In the genomic region with DNA sequence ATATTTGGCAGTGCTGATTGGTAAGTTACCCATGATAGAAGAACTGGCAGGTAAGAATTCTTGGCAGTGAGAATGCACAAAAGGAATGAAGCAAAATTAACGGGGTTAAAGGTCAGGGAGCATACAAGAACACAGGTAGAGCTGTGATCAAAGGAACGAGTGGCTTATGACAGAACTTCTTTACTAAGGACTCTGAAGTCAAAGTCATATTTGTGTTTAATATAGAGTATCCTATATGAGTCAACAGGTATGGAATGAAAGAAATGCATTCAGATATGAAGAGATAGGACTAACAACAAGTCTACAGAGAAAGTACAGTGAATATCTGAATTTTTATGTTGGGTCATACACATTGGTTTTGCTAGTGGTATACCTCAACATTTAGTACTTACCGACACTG, we compare ENCODE assay signal across 23 cellular contexts.
DNase-seq lines count a peak whose midpoint lies in the region; ATAC-seq and TF ChIP-seq lines count a peak whose summit lies in the region.
"Had no signal": no experiment of that assay in that cellular context is flagged by ENCODE, and none has a peak within 500 bp of the region (broad histone marks: within the 10 kb centered on the region; RNA-seq: fewer than 3 reads in every experiment).

No MANE protein-coding gene starts in this region.

- H3F3A ChIP-seq in PC-3 (ENCODE audit: low read length, unreplicated experiment): peaks cover 6% of the 10 kb centered on the region

- H2AFZ ChIP-seq in PC-3 (ENCODE audit: low read length) (no peak overlapping the region), mammary epithelial cell (ENCODE audit: low read depth, low read length) (no peak overlapping the region)

- peaks cover 5% of the 10 kb centered on the region for H3K27me3 Mint-ChIP-seq in activated T-cell treated with anti-CD3 and anti-CD28 coated beads, Interleukin-2, amount 50 U/mL, for 4 hours (ENCODE audit: low read depth)
- H3K27me3 Mint-ChIP-seq in stimulated activated naive B cell treated with anti-CD40 and anti-IgM and Interleukin-4, amounts not matched to agents 10 μg/mL and 1 μg/mL and 100 μg/mL, for 72 hours: peaks cover 0 to 2% of the 10 kb centered on the region in 2 donors
- H3K27me3 Mint-ChIP-seq: brain had no signal

- no peak for TF ChIP-seq EP300 in transverse colon (IDR thresholded peaks at IDR 0.05; ENCODE audit: low read depth)

- ATAC-seq in PC-3: peak; percentile 61; the same call in 1 of the 2 replicates
- ATAC-seq in mucosa of descending colon: peak; percentile 13
- no peak for ATAC-seq in GM21529 (IDR thresholded peaks at IDR 0.05; ENCODE audit: unreplicated experiment)
- no peak for ATAC-seq in activated T-cell treated with anti-CD3 and anti-CD28 coated beads, Interleukin-2, amount 50 U/mL, for 4 hours
- ATAC-seq in stimulated activated naive B cell treated with anti-CD40 and anti-IgM and Interleukin-4, amounts not matched to agents 10 μg/mL and 1 μg/mL and 100 μg/mL, for 72 hours (replicated peaks): no peak
- ATAC-seq: activated CD8-positive, alpha-beta T cell treated with anti-CD3 and anti-CD28 coated beads, Interleukin-2, amount 10 ng/mL, durations not matched to agents 7 days and 5 days; gastrocnemius medialis; left colon had no signal

- CTCF ChIA-PET in PC-3 (lab: Charles Lee): no interaction called here
- CTCF ChIA-PET in mammary epithelial cell (lab: Charles Lee; ENCODE audit: low non-redundant PET): no interaction called here

- H3K4me1 ChIP-seq in PC-3 (ENCODE audit: insufficient read depth, low read length) (peaks cover 28% of the 10 kb centered on the region), mammary epithelial cell (ENCODE audit: insufficient read depth, low read length) (peaks cover 23% of the 10 kb centered on the region), mucosa of descending colon (ENCODE audit: low read depth) (peaks cover 7% of the 10 kb centered on the region), transverse colon (peaks cover 10 to 24% (median 11%) of the 10 kb centered on the region in 4 donors)

- no peaks in the 10 kb centered on the region for H3K27me3 ChIP-seq in PC-3 (ENCODE audit: low read length)
- H3K27me3 ChIP-seq in mammary epithelial cell (ENCODE audit: insufficient read depth, low read length): no peaks in the 10 kb centered on the region
- no peaks in the 10 kb centered on the region for H3K27me3 ChIP-seq in transverse colon
- H3K27me3 ChIP-seq: gastrocnemius medialis, SJCRH30 had no signal

- in situ Hi-C loops in mammary epithelial cell (cut with MboI; ENCODE audit: low sequenced_read_pairs in 2 of 2) (no loop called here), transverse colon (cut with MboI; ENCODE audit: low pct_ligation_motif_present in 1 of 4, low pct_unique_long_range_greater_than_20kb in 1 of 4, low sequenced_read_pairs in 3 of 4) (loop anchor here in 1 of 4 donors (25.0 kb wide), 1 partner anchor 196 kb away; no protein-coding TSS in a partner anchor)

- intact Hi-C loops in PC-3 (cut with micrococcal nuclease): no loop called here
- intact Hi-C loops in mammary epithelial cell (cut with micrococcal nuclease): no loop called here
- intact Hi-C loops in mucosa of descending colon (cut with DNase I, micrococcal nuclease): no loop called here
- intact Hi-C loops in transverse colon (cut with DNase I; ENCODE audit: low total_unique reads): no loop called here

- no peak overlapping the region for H3K27ac Mint-ChIP-seq in stimulated activated naive B cell treated with anti-CD40 and anti-IgM and Interleukin-4, amounts not matched to agents 10 μg/mL and 1 μg/mL and 100 μg/mL, for 72 hours
- H3K27ac Mint-ChIP-seq: activated B cell treated with CpG ODN at 0.5 μM for 24 hours; activated CD8-positive, alpha-beta T cell treated with anti-CD3 and anti-CD28 coated beads, Interleukin-2, amount 10 ng/mL, durations not matched to agents 7 days and 5 days; activated naive CD4-positive, alpha-beta T cell treated with anti-CD3 and anti-CD28 coated beads, Interleukin-2, amount 50 U/mL, for 24 hours had no signal

- no peak overlapping the region for H3K4me3 Mint-ChIP-seq in activated T-cell treated with anti-CD3 and anti-CD28 coated beads, Interleukin-2, amount 50 U/mL, for 4 hours
- H3K4me3 Mint-ChIP-seq in stimulated activated naive B cell treated with anti-CD40 and anti-IgM and Interleukin-4, amounts not matched to agents 10 μg/mL and 1 μg/mL and 100 μg/mL, for 72 hours: no peak overlapping the region
- H3K4me3 Mint-ChIP-seq: activated B cell treated with CpG ODN at 0.5 μM for 24 hours; activated CD8-positive, alpha-beta T cell treated with anti-CD3 and anti-CD28 coated beads, Interleukin-2, amount 10 ng/mL, durations not matched to agents 7 days and 5 days; activated naive CD4-positive, alpha-beta T cell treated with anti-CD3 and anti-CD28 coated beads, Interleukin-2, amount 50 U/mL, for 24 hours; brain; CD4-positive, alpha-beta memory T cell had no signal

- no peaks in the 10 kb centered on the region for H3K9me3 ChIP-seq in PC-3 (ENCODE audit: low read length)
- H3K9me3 ChIP-seq in mammary epithelial cell (replicated peaks; ENCODE audit: insufficient read depth, low read length): no peaks in the 10 kb centered on the region
- no peaks in the 10 kb centered on the region for H3K9me3 ChIP-seq in mucosa of descending colon
- no peaks in the 10 kb centered on the region for H3K9me3 ChIP-seq in transverse colon
- H3K9me3 ChIP-seq: gastrocnemius medialis, SJCRH30, thoracic aorta had no signal

- TF ChIP-seq POLR2A in transverse colon (IDR thresholded peaks at IDR 0.05): no peak

- DNase-seq in ELR (ENCODE audit: low read depth) (peak; percentile 82), PC-3 (peak; percentile 64), mammary epithelial cell (peak; percentile 52), mucosa of descending colon (no peak), transverse colon (no peak)
- DNase-seq in activated T-cell treated with anti-CD3 and anti-CD28 coated beads, Interleukin-2, amount 50 U/mL, for 4 hours: no peak
- no peak for DNase-seq in stimulated activated naive B cell treated with anti-CD40 and anti-IgM and Interleukin-4, amounts not matched to agents 10 μg/mL and 1 μg/mL and 100 μg/mL, for 72 hours
- DNase-seq: activated B cell treated with CpG ODN at 0.5 μM for 24 hours; activated CD8-positive, alpha-beta T cell treated with anti-CD3 and anti-CD28 coated beads, Interleukin-2, amount 10 ng/mL, durations not matched to agents 7 days and 5 days; activated T-cell treated with anti-CD3 and anti-CD28 coated beads, Interleukin-2, amount 50 U/mL, for 48 hours; CD4-positive, alpha-beta memory T cell; DMS53; gastrocnemius medialis; Kasumi-1; left colon; NCI-H1105 treated with DMSO at 0.1 percent for 48 hours; NCI-H2107; NCI-H69; SJCRH30 had no signal

- H3K27ac ChIP-seq in PC-3 (ENCODE audit: low read length): no peak overlapping the region
- peak overlapping the region; percentile 6 for H3K27ac ChIP-seq in mammary epithelial cell (ENCODE audit: insufficient read depth, low read depth, low read length)
- H3K27ac ChIP-seq in transverse colon: no peak overlapping the region
- H3K27ac ChIP-seq: gastrocnemius medialis, SJCRH30, thoracic aorta had no signal

- H3K36me3 ChIP-seq in PC-3 (ENCODE audit: low read depth, low read length): no peaks in the 10 kb centered on the region
- no peaks in the 10 kb centered on the region for H3K36me3 ChIP-seq in mammary epithelial cell (ENCODE audit: insufficient read depth, low read length)
- no peaks in the 10 kb centered on the region for H3K36me3 ChIP-seq in mucosa of descending colon (ENCODE audit: low read depth)
- no peaks in the 10 kb centered on the region for H3K36me3 ChIP-seq in transverse colon
- H3K36me3 ChIP-seq: gastrocnemius medialis, SJCRH30, thoracic aorta had no signal

- TF ChIP-seq CTCF in PC-3 (conservative IDR thresholded peaks at IDR 0.05; ENCODE audit: low read depth, low read length): no peak
- no peak for TF ChIP-seq CTCF in mammary epithelial cell (conservative IDR thresholded peaks at IDR 0.05 in 1 of 2, IDR thresholded peaks at IDR 0.05 in 1 of 2; ENCODE audit: extremely low read depth in 1 of 2, insufficient read depth in 1 of 2, low read depth in 1 of 2, low read length in 2 of 2)
- TF ChIP-seq CTCF in mucosa of descending colon (IDR thresholded peaks at IDR 0.05): no peak
- TF ChIP-seq CTCF in transverse colon (IDR thresholded peaks at IDR 0.05): no peak

- H3K36me3 Mint-ChIP-seq in activated T-cell treated with anti-CD3 and anti-CD28 coated beads, Interleukin-2, amount 50 U/mL, for 4 hours (ENCODE audit: insufficient read depth): no peaks in the 10 kb centered on the region
- no peaks in the 10 kb centered on the region for H3K36me3 Mint-ChIP-seq in stimulated activated naive B cell treated with anti-CD40 and anti-IgM and Interleukin-4, amounts not matched to agents 10 μg/mL and 1 μg/mL and 100 μg/mL, for 72 hours
- H3K36me3 Mint-ChIP-seq: activated naive CD4-positive, alpha-beta T cell treated with anti-CD3 and anti-CD28 coated beads, Interleukin-2, amount 50 U/mL, for 24 hours; brain; CD4-positive, alpha-beta memory T cell had no signal

- POLR2A ChIA-PET in PC-3 (lab: Charles Lee; ENCODE audit: unreplicated experiment): no interaction called here

- no TSS peak for BruUV-seq in PC-3 (replicated peaks; lab: Mats Ljungman, UMichigan)
- BruUV-seq in mammary epithelial cell (replicated peaks; lab: Mats Ljungman, UMichigan): no TSS peak

- H3K9me2 ChIP-seq in PC-3 (replicated peaks; ENCODE audit: low read length): no peaks in the 10 kb centered on the region

- H3K79me2 ChIP-seq in PC-3 (ENCODE audit: low read length): no peaks in the 10 kb centered on the region
- H3K79me2 ChIP-seq in mammary epithelial cell (ENCODE audit: insufficient read depth, low read length): no peaks in the 10 kb centered on the region

- H3K4me1 Mint-ChIP-seq in activated T-cell treated with anti-CD3 and anti-CD28 coated beads, Interleukin-2, amount 50 U/mL, for 4 hours (ENCODE audit: low read depth): peaks cover 14% of the 10 kb centered on the region
- H3K4me1 Mint-ChIP-seq in stimulated activated naive B cell treated with anti-CD40 and anti-IgM and Interleukin-4, amounts not matched to agents 10 μg/mL and 1 μg/mL and 100 μg/mL, for 72 hours: peaks cover 13 to 14% of the 10 kb centered on the region in 2 donors
- H3K4me1 Mint-ChIP-seq: activated B cell treated with CpG ODN at 0.5 μM for 24 hours had no signal

- H3K9me3 Mint-ChIP-seq in activated T-cell treated with anti-CD3 and anti-CD28 coated beads, Interleukin-2, amount 50 U/mL, for 4 hours: no peaks in the 10 kb centered on the region
- no peaks in the 10 kb centered on the region for H3K9me3 Mint-ChIP-seq in stimulated activated naive B cell treated with anti-CD40 and anti-IgM and Interleukin-4, amounts not matched to agents 10 μg/mL and 1 μg/mL and 100 μg/mL, for 72 hours
- H3K9me3 Mint-ChIP-seq: activated B cell treated with CpG ODN at 0.5 μM for 24 hours; activated naive CD4-positive, alpha-beta T cell treated with anti-CD3 and anti-CD28 coated beads, Interleukin-2, amount 50 U/mL, for 24 hours; brain; CD4-positive, alpha-beta memory T cell had no signal

- no peak overlapping the region for H3K9ac ChIP-seq in PC-3 (ENCODE audit: low read length)
- H3K9ac ChIP-seq in mammary epithelial cell (ENCODE audit: insufficient read depth, low read length): no peak overlapping the region

- H3K4me2 ChIP-seq in PC-3 (ENCODE audit: low read length): peak overlapping the region; percentile 25
- H3K4me2 ChIP-seq in mammary epithelial cell (ENCODE audit: insufficient read depth, low read depth, low read length): no peak overlapping the region

- whole genome bisulfite sequencing in mammary epithelial cell (ENCODE audit: low coverage, missing lambda C conversion rate): 52% methylated on average over 3 of the region's 3 CpGs
- WGBS in transverse colon (ENCODE audit: low coverage in 1 of 2), 2 donors: 58 to 61% methylated on average over 3 of the region's 3 CpGs

- H3K4me3 ChIP-seq in PC-3 (ENCODE audit: low read length): no peak overlapping the region
- no peak overlapping the region for H3K4me3 ChIP-seq in mammary epithelial cell (replicated peaks in 1 of 3; ENCODE audit: insufficient read depth in 1 of 3, low read depth in 2 of 3, low read length in 3 of 3)
- no peak overlapping the region for H3K4me3 ChIP-seq in mucosa of descending colon
- H3K4me3 ChIP-seq in transverse colon: no peak overlapping the region
- H3K4me3 ChIP-seq: gastrocnemius medialis, SJCRH30, thoracic aorta had no signal

- dilution Hi-C loops in mammary epithelial cell (cut with HindIII; ENCODE audit: low sequenced_read_pairs): no loop called here

- H4K20me1 ChIP-seq in PC-3 (ENCODE audit: low read length) (no peaks in the 10 kb centered on the region), mammary epithelial cell (ENCODE audit: insufficient read depth, low read length) (no peaks in the 10 kb centered on the region)

Comparison
In these comparisons a context has a peak if more than half of its experiments do, and no peak if none do; other contexts are left out.
1. DNase-seq: peak in ELR (single experiment), PC-3 (single experiment) and mammary epithelial cell (single experiment); none in mucosa of descending colon (0 of 3), activated T-cell treated with anti-CD3 and anti-CD28 coated beads, Interleukin-2, amount 50 U/mL, for 4 hours (single experiment), transverse colon (single experiment) and stimulated activated naive B cell treated with anti-CD40 and anti-IgM and Interleukin-4, amounts not matched to agents 10 μg/mL and 1 μg/mL and 100 μg/mL, for 72 hours (single experiment).
2. ATAC-seq: peak in PC-3 (single experiment) and mucosa of descending colon (single experiment); none in GM21529 (single experiment), activated T-cell treated with anti-CD3 and anti-CD28 coated beads, Interleukin-2, amount 50 U/mL, for 4 hours (0 of 2) and stimulated activated naive B cell treated with anti-CD40 and anti-IgM and Interleukin-4, amounts not matched to agents 10 μg/mL and 1 μg/mL and 100 μg/mL, for 72 hours (0 of 2).